In genomic region chr20:36167826-36168634, GRCh38 we compare ENCODE assay signal across 16 cellular contexts. TPM values are rescaled to one million over a fixed set of nuclear protein-coding genes. Genes with fewer than 3 reads are reported as not detected.
DNase-seq lines count a peak whose midpoint lies in the region; ATAC-seq and TF ChIP-seq lines count a peak whose summit lies in the region.
"Had no signal": no experiment of that assay in that cellular context is flagged by ENCODE, and none has a peak within 500 bp of the region (broad histone marks: within the 10 kb centered on the region; RNA-seq: fewer than 3 reads in every experiment).

No MANE protein-coding gene starts in this region.

- H3K27ac ChIP-seq in SK-N-SH (ENCODE audit: low read depth in 2 of 2, low read length in 1 of 2): peak overlapping the region; percentile 11 to 44; a peak in 2 of 4 replicates
- H3K27ac ChIP-seq: ovary had no signal

- WGBS in SK-N-SH (ENCODE audit: low lambda C conversion rate): 80% methylated on average over 8 of the region's 8 CpGs

- no peak overlapping the region for H3K27ac Mint-ChIP-seq in Caco-2 (ENCODE audit: unreplicated experiment)
- H3K27ac Mint-ChIP-seq: activated CD4-positive, alpha-beta memory T cell treated with anti-CD3 and anti-CD28 coated beads for 36 hours; stimulated activated naive B cell treated with anti-CD40 and anti-IgM and Interleukin-4, amounts not matched to agents 10 μg/mL and 1 μg/mL and 100 μg/mL, for 72 hours; T-helper 17 cell had no signal

- peaks cover 11% of the 10 kb centered on the region for H3K36me3 Mint-ChIP-seq in Caco-2 (ENCODE audit: insufficient read depth, unreplicated experiment)
- H3K36me3 Mint-ChIP-seq: activated CD4-positive, alpha-beta memory T cell treated with anti-CD3 and anti-CD28 coated beads for 36 hours; stimulated activated naive B cell treated with anti-CD40 and anti-IgM and Interleukin-4, amounts not matched to agents 10 μg/mL and 1 μg/mL and 100 μg/mL, for 72 hours had no signal

- H4K20me1 ChIP-seq in SK-N-SH (ENCODE audit: insufficient read depth): no peaks in the 10 kb centered on the region
- H4K20me1 ChIP-seq: BLaER1 treated with 17β-estradiol and CSF1 and Interleukin-3, amounts not matched to agents 10 nM and 100 nM had no signal

- no peaks in the 10 kb centered on the region for H3K27me3 ChIP-seq in SK-N-SH (ENCODE audit: insufficient read depth)
- H3K27me3 ChIP-seq in Caco-2 (replicated peaks; ENCODE audit: control insufficient read depth, insufficient read depth, low read length): no peaks in the 10 kb centered on the region
- H3K27me3 ChIP-seq: BLaER1 treated with 17β-estradiol and CSF1 and Interleukin-3, amounts not matched to agents 10 nM and 100 nM; ovary had no signal

- no peaks in the 10 kb centered on the region; the same call in 1 of the 2 replicates for H3K79me2 ChIP-seq in SK-N-SH (ENCODE audit: insufficient read depth)

- TF ChIP-seq EP300 in SK-N-SH (IDR thresholded peaks at IDR 0.05; ENCODE audit: borderline replicate concordance in 1 of 2, low read depth in 1 of 2, low read length in 1 of 2): no peak

- no peaks in the 10 kb centered on the region for H3K9me2 ChIP-seq in SK-N-SH

- H3K4me3 ChIP-seq in HFF-Myc (replicated peaks; ENCODE audit: low read depth, low read length) (no peak overlapping the region), SK-N-SH (ENCODE audit: low read depth in 2 of 2, low read length in 1 of 2) (no peak overlapping the region), fibroblast of the aortic adventitia (ENCODE audit: low read depth, low read length) (no peak overlapping the region), Caco-2 (ENCODE audit: low read depth, low read length) (no peak overlapping the region)
- H3K4me3 ChIP-seq: BLaER1 treated with 17β-estradiol and CSF1 and Interleukin-3, amounts not matched to agents 10 nM and 100 nM; lung; ovary had no signal

- H3K36me3 ChIP-seq in SK-N-SH (replicated peaks in 1 of 2; ENCODE audit: control insufficient read depth in 1 of 2, insufficient read depth in 2 of 2, low read length in 1 of 2) (no peaks in the 10 kb centered on the region), Caco-2 (ENCODE audit: control insufficient read depth, insufficient read depth, low read length) (no peaks in the 10 kb centered on the region)
- H3K36me3 ChIP-seq: BLaER1 treated with 17β-estradiol and CSF1 and Interleukin-3, amounts not matched to agents 10 nM and 100 nM; ovary had no signal

- TF ChIP-seq RAD21 in SK-N-SH (IDR thresholded peaks at IDR 0.05; ENCODE audit: low read length): no peak

- H3K9me3 ChIP-seq in SK-N-SH (no peaks in the 10 kb centered on the region), Caco-2 (no peaks in the 10 kb centered on the region)
- H3K9me3 ChIP-seq: BLaER1 treated with 17β-estradiol and CSF1 and Interleukin-3, amounts not matched to agents 10 nM and 100 nM; ovary had no signal

- H3F3A ChIP-seq in SK-N-SH (replicated peaks; ENCODE audit: insufficient read depth): peaks cover 4% of the 10 kb centered on the region

- H3K27me3 Mint-ChIP-seq in Caco-2 (ENCODE audit: insufficient read depth, unreplicated experiment): no peaks in the 10 kb centered on the region

- POLR2A ChIA-PET in SK-N-SH (lab: Yijun Ruan, JAX) (interaction anchor here (0.8 kb wide), 1 partner anchor 42 kb away, joined by 3 read pairs; no protein-coding TSS in a partner anchor), Caco-2 (lab: Charles Lee) (no interaction called here)

- BruUV-seq in Caco-2 (replicated peaks; lab: Mats Ljungman, UMichigan): no TSS peak

- DNase-seq in ACHN (peak; percentile 71), HFF-Myc (ENCODE audit: extremely low read depth, low read depth) (peak; percentile 54), SK-N-SH (no peak), fibroblast of the aortic adventitia (ENCODE audit: low read depth) (peak; percentile 72), HPDE6-E6E7 (ENCODE audit: extremely low spot score) (no peak), Caco-2 (no peak), cerebellar nuclear complex (lab: John Stamatoyannopoulos, UW) (no peak)
- DNase-seq: activated CD4-positive, alpha-beta memory T cell treated with anti-CD3 and anti-CD28 coated beads for 36 hours; activated gamma-delta T cell; NCI-H2029; ovary; stimulated activated naive B cell treated with anti-CD40 and anti-IgM and Interleukin-4, amounts not matched to agents 10 μg/mL and 1 μg/mL and 100 μg/mL, for 72 hours; T-helper 17 cell had no signal

- no peaks in the 10 kb centered on the region for H3K9me3 Mint-ChIP-seq in Caco-2 (ENCODE audit: unreplicated experiment)
- H3K9me3 Mint-ChIP-seq: activated CD4-positive, alpha-beta memory T cell treated with anti-CD3 and anti-CD28 coated beads for 36 hours; stimulated activated naive B cell treated with anti-CD40 and anti-IgM and Interleukin-4, amounts not matched to agents 10 μg/mL and 1 μg/mL and 100 μg/mL, for 72 hours had no signal

- no peak for ATAC-seq in GM21619 (IDR thresholded peaks at IDR 0.05; ENCODE audit: unreplicated experiment)
- ATAC-seq: stimulated activated naive B cell treated with anti-CD40 and anti-IgM and Interleukin-4, amounts not matched to agents 10 μg/mL and 1 μg/mL and 100 μg/mL, for 72 hours; T-helper 17 cell had no signal

- peaks cover 6% of the 10 kb centered on the region for H3K4me1 Mint-ChIP-seq in Caco-2 (ENCODE audit: low read depth, unreplicated experiment)
- H3K4me1 Mint-ChIP-seq: stimulated activated naive B cell treated with anti-CD40 and anti-IgM and Interleukin-4, amounts not matched to agents 10 μg/mL and 1 μg/mL and 100 μg/mL, for 72 hours; T-helper 17 cell had no signal

- H3K4me2 ChIP-seq in SK-N-SH: 0 out of 2 replicates have a peak overlapping the region, but pooled peaks have one; percentile 6
- H3K4me2 ChIP-seq: BLaER1 treated with 17β-estradiol and CSF1 and Interleukin-3, amounts not matched to agents 10 nM and 100 nM had no signal

- H3K9ac ChIP-seq in SK-N-SH: no peak overlapping the region
- H3K9ac ChIP-seq: BLaER1 treated with 17β-estradiol and CSF1 and Interleukin-3, amounts not matched to agents 10 nM and 100 nM had no signal

- H3K4me1 ChIP-seq in SK-N-SH (ENCODE audit: control insufficient read depth in 1 of 2, insufficient read depth in 2 of 2, low read depth in 1 of 2, low read length in 1 of 2) (peaks cover 6 to 8% of the 10 kb centered on the region in 2 experiments; a peak in 3 of 4 replicates), Caco-2 (no peaks in the 10 kb centered on the region)

- H2AFZ ChIP-seq in SK-N-SH (ENCODE audit: low read depth): no peak overlapping the region; the same call in 1 of the 2 replicates

- no peak overlapping the region for H3K4me3 Mint-ChIP-seq in Caco-2 (ENCODE audit: unreplicated experiment)
- H3K4me3 Mint-ChIP-seq: activated CD4-positive, alpha-beta memory T cell treated with anti-CD3 and anti-CD28 coated beads for 36 hours; stimulated activated naive B cell treated with anti-CD40 and anti-IgM and Interleukin-4, amounts not matched to agents 10 μg/mL and 1 μg/mL and 100 μg/mL, for 72 hours; T-helper 17 cell had no signal

- intact Hi-C loops in Caco-2 (cut with micrococcal nuclease; ENCODE audit: unreplicated experiment): no loop called here

- in situ Hi-C loops in ACHN (cut with HindIII; ENCODE audit: low pct_ligation_motif_present, low pct_unique_long_range_greater_than_20kb, low sequenced_read_pairs): no loop called here

- CTCF ChIA-PET in SK-N-SH (lab: Yijun Ruan, JAX) (interaction anchor here (1.2 to 3.6 kb wide), 7 partner anchors 11 to 35 kb away, joined by 3 to 16 read pairs (median 9); no protein-coding TSS in a partner anchor), Caco-2 (lab: Charles Lee) (interaction anchor here (0.6 to 1.3 kb wide), 4 partner anchors 12 to 252 kb away, joined by 4 to 7 read pairs (median 5); no protein-coding TSS in a partner anchor)

- TF ChIP-seq CTCF in HFF-Myc (IDR thresholded peaks at IDR 0.05; ENCODE audit: low read depth, low read length, missing control alignments) (no peak), SK-N-SH (IDR thresholded peaks at IDR 0.05) (no peak), fibroblast of the aortic adventitia (IDR thresholded peaks at IDR 0.05; ENCODE audit: insufficient read depth, low read length) (no peak), Caco-2 (IDR thresholded peaks at IDR 0.05; ENCODE audit: insufficient read depth in 1 of 2, low read depth in 1 of 2, low read length in 1 of 2, severe bottlenecking in 1 of 2, unreplicated experiment in 1 of 2) (peak in 1 of 2 experiments; percentile 1)

TF ChIP-seq in SK-N-SH, 30 proteins besides CTCF, POLR2A, EP300 and RAD21 (continues in another document):
- TF ChIP-seq FOSL2 (IDR thresholded peaks at IDR 0.05; ENCODE audit: borderline replicate concordance, low read depth) (peak; percentile 67), ZBTB33 (IDR thresholded peaks at IDR 0.05; ENCODE audit: borderline replicate concordance, low read depth) (no peak), USF1 (IDR thresholded peaks at IDR 0.05; ENCODE audit: borderline replicate concordance, low read depth) (no peak), SIN3A (IDR thresholded peaks at IDR 0.05; ENCODE audit: borderline replicate concordance, low read depth, low read length) (no peak), CHD2 (IDR thresholded peaks at IDR 0.05; ENCODE audit: low read length, partially characterized antibody) (no peak), RXRA (IDR thresholded peaks at IDR 0.05; ENCODE audit: borderline replicate concordance, low read depth) (no peak), ELF1 (IDR thresholded peaks at IDR 0.05) (no peak)

RNA-seq across cellular contexts. Expression of gene EPB41L1, which starts 13.5 kb away (rescaled TPM):
- 20.7 and 26.1 TPM in 2 replicates for polyA plus RNA-seq in SK-N-SH (2012; rRNA removed)
- 19.1 and 25.2 TPM in 2 replicates for polyA plus RNA-seq in SK-N-SH (2012; cell fraction: cytosol; rRNA removed)
- 24.9 and 27.9 TPM in 2 replicates for polyA plus RNA-seq in SK-N-SH (2012; cell fraction: nucleus; rRNA removed)
- 13.5 and 18.1 TPM in 2 replicates for total RNA-seq in fibroblast of the aortic adventitia (ENCODE audit: low replicate concordance)
- 129 and 137 TPM in 2 replicates for total RNA-seq in Caco-2 (2022)

Comparison
In these comparisons a context has a peak if more than half of its experiments do, and no peak if none do; other contexts are left out.
1. DNase-seq: peak in ACHN (single experiment), HFF-Myc (single experiment) and fibroblast of the aortic adventitia (single experiment); none in SK-N-SH (single experiment), HPDE6-E6E7 (single experiment), Caco-2 (0 of 2) and cerebellar nuclear complex (0 of 2).